ENCODE assay signal across 8 cellular contexts in genomic region chr17:2055494-2056220, GRCh38. TPM values are rescaled to one million over a fixed set of nuclear protein-coding genes. Genes with fewer than 3 reads are reported as not detected.
DNase-seq lines count a peak whose midpoint lies in the region; ATAC-seq and TF ChIP-seq lines count a peak whose summit lies in the region.

No MANE protein-coding gene starts in this region.

- intact Hi-C loops in activated T-helper 1 cell treated with anti-CD3 and anti-CD28 coated beads, Interleukin-12 subunit alpha, Interleukin-12 subunit beta, Interleukin-2, Interleukin-4 antibody, amounts not matched to agents 30 ng/mL and 10 ng/mL and 1 ng/mL, durations not matched to agents 14 hours and 24 hours and 36 hours (cut with micrococcal nuclease): loop anchor here (1.0 to 2.0 kb wide), 3 partner anchors 15 to 337 kb away; no protein-coding TSS in a partner anchor

- peaks cover 31% of the 10 kb centered on the region for H3K4me1 ChIP-seq in hepatocyte (ENCODE audit: insufficient read depth)

- DNase-seq in activated T-helper 1 cell treated with anti-CD3 and anti-CD28 coated beads, Interleukin-12 subunit alpha, Interleukin-12 subunit beta, Interleukin-2, Interleukin-4 antibody, amounts not matched to agents 30 ng/mL and 10 ng/mL and 1 ng/mL, durations not matched to agents 14 hours and 24 hours and 36 hours (ENCODE audit: low spot score): peak; percentile 56
- DNase-seq in hepatocyte (ENCODE audit: low spot score): no peak
- DNase-seq in stimulated activated CD4-positive, alpha-beta T cell treated with anti-CD3 and anti-CD28 coated beads, Interleukin-4, amount 100 ng/mL, for 1 hour: peak; percentile 55
- DNase-seq in cerebellum (ENCODE audit: low spot score): no peak
- DNase-seq in NCI-H2196 (lab: John Stamatoyannopoulos, UW; ENCODE audit: unreplicated experiment): no peak

- H3K36me3 Mint-ChIP-seq in activated T-helper 1 cell treated with anti-CD3 and anti-CD28 coated beads, Interleukin-12 subunit alpha, Interleukin-12 subunit beta, Interleukin-2, Interleukin-4 antibody, amounts not matched to agents 30 ng/mL and 10 ng/mL and 1 ng/mL, durations not matched to agents 14 hours and 24 hours and 36 hours (ENCODE audit: low read depth): peaks cover 15% of the 10 kb centered on the region

- H2AFZ ChIP-seq in hepatocyte: no peak overlapping the region

- H3K27me3 Mint-ChIP-seq in activated T-helper 1 cell treated with anti-CD3 and anti-CD28 coated beads, Interleukin-12 subunit alpha, Interleukin-12 subunit beta, Interleukin-2, Interleukin-4 antibody, amounts not matched to agents 30 ng/mL and 10 ng/mL and 1 ng/mL, durations not matched to agents 14 hours and 24 hours and 36 hours (ENCODE audit: insufficient read depth): peaks cover 12% of the 10 kb centered on the region

- no peaks in the 10 kb centered on the region for H3K36me3 ChIP-seq in hepatocyte (replicated peaks; ENCODE audit: insufficient read depth, low read depth)

- no peaks in the 10 kb centered on the region for H3K9me3 Mint-ChIP-seq in activated T-helper 1 cell treated with anti-CD3 and anti-CD28 coated beads, Interleukin-12 subunit alpha, Interleukin-12 subunit beta, Interleukin-2, Interleukin-4 antibody, amounts not matched to agents 30 ng/mL and 10 ng/mL and 1 ng/mL, durations not matched to agents 14 hours and 24 hours and 36 hours

- H3K4me2 ChIP-seq in hepatocyte: peak overlapping the region; percentile 99

- no peaks in the 10 kb centered on the region for H3K9me3 ChIP-seq in hepatocyte (ENCODE audit: low read depth)

- WGBS in hepatocyte (ENCODE audit: low lambda C conversion rate, missing lambda C conversion rate): 25% methylated on average over 25 of the region's 87 CpGs

- H4K20me1 ChIP-seq in hepatocyte (ENCODE audit: insufficient read depth, poor library complexity, severe bottlenecking): peaks cover 4% of the 10 kb centered on the region

- peaks cover 29% of the 10 kb centered on the region for H3K4me1 Mint-ChIP-seq in activated T-helper 1 cell treated with anti-CD3 and anti-CD28 coated beads, Interleukin-12 subunit alpha, Interleukin-12 subunit beta, Interleukin-2, Interleukin-4 antibody, amounts not matched to agents 30 ng/mL and 10 ng/mL and 1 ng/mL, durations not matched to agents 14 hours and 24 hours and 36 hours (ENCODE audit: low read depth)

- H3K4me3 ChIP-seq in hepatocyte: peak overlapping the region; percentile 26

- H3K9me2 ChIP-seq in hepatocyte (replicated peaks; ENCODE audit: insufficient read depth): no peaks in the 10 kb centered on the region

- ATAC-seq in HG02571 (IDR thresholded peaks at IDR 0.05; ENCODE audit: unreplicated experiment) (peak; percentile 10), GM19463 (IDR thresholded peaks at IDR 0.05; ENCODE audit: unreplicated experiment) (no peak), GM21619 (IDR thresholded peaks at IDR 0.05; ENCODE audit: unreplicated experiment) (no peak)

- peaks cover 66% of the 10 kb centered on the region for H3K27me3 ChIP-seq in hepatocyte

- H3K79me2 ChIP-seq in hepatocyte: peaks cover 4% of the 10 kb centered on the region

- TF ChIP-seq CTCF in hepatocyte (IDR thresholded peaks at IDR 0.05; ENCODE audit: poor library complexity): no peak

- peak overlapping the region; percentile 69 for H3K27ac ChIP-seq in hepatocyte

- peak overlapping the region; percentile 83 for H3K4me3 Mint-ChIP-seq in activated T-helper 1 cell treated with anti-CD3 and anti-CD28 coated beads, Interleukin-12 subunit alpha, Interleukin-12 subunit beta, Interleukin-2, Interleukin-4 antibody, amounts not matched to agents 30 ng/mL and 10 ng/mL and 1 ng/mL, durations not matched to agents 14 hours and 24 hours and 36 hours

- H3K27ac Mint-ChIP-seq in activated T-helper 1 cell treated with anti-CD3 and anti-CD28 coated beads, Interleukin-12 subunit alpha, Interleukin-12 subunit beta, Interleukin-2, Interleukin-4 antibody, amounts not matched to agents 30 ng/mL and 10 ng/mL and 1 ng/mL, durations not matched to agents 14 hours and 24 hours and 36 hours: peak overlapping the region; percentile 79

RNA-seq across cellular contexts. Expression of gene HIC1, which starts 0.8 kb away (rescaled TPM):
- 45.6 and 47.0 TPM in 2 replicates for total RNA-seq in activated T-helper 1 cell treated with anti-CD3 and anti-CD28 coated beads, Interleukin-12 subunit alpha, Interleukin-12 subunit beta, Interleukin-2, Interleukin-4 antibody, amounts not matched to agents 30 ng/mL and 10 ng/mL and 1 ng/mL, durations not matched to agents 14 hours and 24 hours and 36 hours
- total RNA-seq in hepatocyte (8.8 and 9.4 TPM in 2 replicates), cerebellum (9.1 TPM)
- polyA plus RNA-seq in hepatocyte: 8.2 and 10.2 TPM in 2 replicates

RNA-seq across cellular contexts. Expression of gene OVCA2, which starts 13.8 kb away (rescaled TPM):
- total RNA-seq in activated T-helper 1 cell treated with anti-CD3 and anti-CD28 coated beads, Interleukin-12 subunit alpha, Interleukin-12 subunit beta, Interleukin-2, Interleukin-4 antibody, amounts not matched to agents 30 ng/mL and 10 ng/mL and 1 ng/mL, durations not matched to agents 14 hours and 24 hours and 36 hours: 43.9 and 44.0 TPM in 2 replicates
- 49.2 and 56.4 TPM in 2 replicates for total RNA-seq in hepatocyte
- polyA plus RNA-seq in hepatocyte: 72.5 and 72.7 TPM in 2 replicates
- total RNA-seq in cerebellum: 9.4 TPM

RNA-seq across cellular contexts. Expression of gene DPH1, which starts 25.7 kb away (rescaled TPM):
- 49.4 and 61.3 TPM in 2 replicates for total RNA-seq in activated T-helper 1 cell treated with anti-CD3 and anti-CD28 coated beads, Interleukin-12 subunit alpha, Interleukin-12 subunit beta, Interleukin-2, Interleukin-4 antibody, amounts not matched to agents 30 ng/mL and 10 ng/mL and 1 ng/mL, durations not matched to agents 14 hours and 24 hours and 36 hours
- total RNA-seq in hepatocyte (26.2 and 27.8 TPM in 2 replicates), cerebellum (26.8 TPM)
- 45.2 and 49.0 TPM in 2 replicates for polyA plus RNA-seq in hepatocyte

RNA-seq across cellular contexts. Expression of gene RTN4RL1, which starts 30.5 kb away (rescaled TPM):
- total RNA-seq in activated T-helper 1 cell treated with anti-CD3 and anti-CD28 coated beads, Interleukin-12 subunit alpha, Interleukin-12 subunit beta, Interleukin-2, Interleukin-4 antibody, amounts not matched to agents 30 ng/mL and 10 ng/mL and 1 ng/mL, durations not matched to agents 14 hours and 24 hours and 36 hours: 1.0 TPM in 2 replicates
- total RNA-seq in hepatocyte: 0.48 and 1.4 TPM in 2 replicates
- 0.53 and 0.97 TPM in 2 replicates for polyA plus RNA-seq in hepatocyte
- total RNA-seq in cerebellum: 6.9 TPM

Comparison
In these comparisons a context has a peak if more than half of its experiments do, and no peak if none do; other contexts are left out.
1. DNase-seq: peak in activated T-helper 1 cell treated with anti-CD3 and anti-CD28 coated beads, Interleukin-12 subunit alpha, Interleukin-12 subunit beta, Interleukin-2, Interleukin-4 antibody, amounts not matched to agents 30 ng/mL and 10 ng/mL and 1 ng/mL, durations not matched to agents 14 hours and 24 hours and 36 hours (single experiment) and stimulated activated CD4-positive, alpha-beta T cell treated with anti-CD3 and anti-CD28 coated beads, Interleukin-4, amount 100 ng/mL, for 1 hour (single experiment); none in hepatocyte (single experiment), cerebellum (single experiment) and NCI-H2196 (single experiment).